Comparison of ENCODE assay signal across 1 cellular context in the genomic region with DNA sequence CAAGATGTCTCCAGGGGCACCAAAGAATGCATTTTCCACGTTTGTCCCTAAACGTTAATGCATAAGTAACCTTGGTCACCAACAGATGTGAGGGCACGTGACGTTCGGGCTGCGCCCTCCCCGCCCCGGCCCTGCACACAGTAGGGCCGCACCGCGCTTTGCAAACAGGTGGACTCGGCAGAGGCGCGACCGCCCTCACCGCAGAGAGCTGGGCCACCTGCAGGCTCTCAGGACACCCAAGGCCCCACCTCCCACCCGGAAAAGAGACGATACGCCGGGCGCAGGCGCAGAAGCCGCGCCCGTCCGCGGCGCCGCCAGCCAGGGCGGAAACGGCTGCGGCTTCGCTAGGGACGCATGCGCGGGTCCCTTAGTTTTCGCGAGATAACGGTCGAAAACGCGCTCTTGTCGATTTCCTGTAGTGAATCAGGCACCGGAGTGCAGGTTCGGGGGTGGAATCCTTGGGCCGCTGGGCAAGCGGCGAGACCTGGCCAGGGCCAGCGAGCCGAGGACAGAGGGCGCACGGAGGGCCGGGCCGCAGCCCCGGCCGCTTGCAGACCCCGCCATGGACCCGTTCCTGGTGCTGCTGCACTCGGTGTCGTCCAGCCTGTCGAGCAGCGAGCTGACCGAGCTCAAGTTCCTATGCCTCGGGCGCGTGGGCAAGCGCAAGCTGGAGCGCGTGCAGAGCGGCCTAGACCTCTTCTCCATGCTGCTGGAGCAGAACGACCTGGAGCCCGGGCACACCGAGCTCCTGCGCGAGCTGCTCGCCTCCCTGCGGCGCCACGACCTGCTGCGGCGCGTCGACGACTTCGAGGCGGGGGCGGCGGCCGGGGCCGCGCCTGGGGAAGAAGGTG.
A peak's percentile ranks its signal among the peaks of the same experiment; 100 is the strongest.
TF ChIP-seq lines count a peak whose summit lies in the region.

A gene with protein sequence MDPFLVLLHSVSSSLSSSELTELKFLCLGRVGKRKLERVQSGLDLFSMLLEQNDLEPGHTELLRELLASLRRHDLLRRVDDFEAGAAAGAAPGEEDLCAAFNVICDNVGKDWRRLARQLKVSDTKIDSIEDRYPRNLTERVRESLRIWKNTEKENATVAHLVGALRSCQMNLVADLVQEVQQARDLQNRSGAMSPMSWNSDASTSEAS (plus strand): TSS at position 399 of the 851 bp plus-strand sequence. CDS start 164 bp downstream, at position 563.

TF ChIP-seq in HepG2, 621 proteins besides CTCF, POLR2A, EP300 and RAD21 (continued from another document and continues in another):
- TF ChIP-seq, protein P1, sequence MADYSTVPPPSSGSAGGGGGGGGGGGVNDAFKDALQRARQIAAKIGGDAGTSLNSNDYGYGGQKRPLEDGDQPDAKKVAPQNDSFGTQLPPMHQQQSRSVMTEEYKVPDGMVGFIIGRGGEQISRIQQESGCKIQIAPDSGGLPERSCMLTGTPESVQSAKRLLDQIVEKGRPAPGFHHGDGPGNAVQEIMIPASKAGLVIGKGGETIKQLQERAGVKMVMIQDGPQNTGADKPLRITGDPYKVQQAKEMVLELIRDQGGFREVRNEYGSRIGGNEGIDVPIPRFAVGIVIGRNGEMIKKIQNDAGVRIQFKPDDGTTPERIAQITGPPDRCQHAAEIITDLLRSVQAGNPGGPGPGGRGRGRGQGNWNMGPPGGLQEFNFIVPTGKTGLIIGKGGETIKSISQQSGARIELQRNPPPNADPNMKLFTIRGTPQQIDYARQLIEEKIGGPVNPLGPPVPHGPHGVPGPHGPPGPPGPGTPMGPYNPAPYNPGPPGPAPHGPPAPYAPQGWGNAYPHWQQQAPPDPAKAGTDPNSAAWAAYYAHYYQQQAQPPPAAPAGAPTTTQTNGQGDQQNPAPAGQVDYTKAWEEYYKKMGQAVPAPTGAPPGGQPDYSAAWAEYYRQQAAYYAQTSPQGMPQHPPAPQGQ (CRISPR knock-in tag; IDR thresholded peaks at IDR 0.05; ENCODE audit: borderline replicate concordance), result no peak
- peak; percentile 39 for TF ChIP-seq RXRA (CRISPR knock-in tag; IDR thresholded peaks at IDR 0.05)
- peak; percentile 88; the same call in 1 of the 2 replicates for TF ChIP-seq ZNF572 (CRISPR knock-in tag; IDR thresholded peaks at IDR 0.05)
- 0 out of 2 replicates have a peak, but pooled peaks have one; percentile 27 for TF ChIP-seq ZSCAN12 (CRISPR knock-in tag; IDR thresholded peaks at IDR 0.05)
- TF ChIP-seq ZFX (CRISPR knock-in tag; IDR thresholded peaks at IDR 0.05; ENCODE audit: low read depth), result peak; percentile 76
- peak; percentile 63; the same call in 1 of the 2 replicates for TF ChIP-seq CAMTA2 (CRISPR knock-in tag; IDR thresholded peaks at IDR 0.05; ENCODE audit: borderline replicate concordance)
- TF ChIP-seq ASH2L (IDR thresholded peaks at IDR 0.05; ENCODE audit: insufficient read length, low read depth, low read length), result peak; percentile 81
- TF ChIP-seq ZNF780A (CRISPR knock-in tag; IDR thresholded peaks at IDR 0.05), result no peak
- TF ChIP-seq, protein P2, sequence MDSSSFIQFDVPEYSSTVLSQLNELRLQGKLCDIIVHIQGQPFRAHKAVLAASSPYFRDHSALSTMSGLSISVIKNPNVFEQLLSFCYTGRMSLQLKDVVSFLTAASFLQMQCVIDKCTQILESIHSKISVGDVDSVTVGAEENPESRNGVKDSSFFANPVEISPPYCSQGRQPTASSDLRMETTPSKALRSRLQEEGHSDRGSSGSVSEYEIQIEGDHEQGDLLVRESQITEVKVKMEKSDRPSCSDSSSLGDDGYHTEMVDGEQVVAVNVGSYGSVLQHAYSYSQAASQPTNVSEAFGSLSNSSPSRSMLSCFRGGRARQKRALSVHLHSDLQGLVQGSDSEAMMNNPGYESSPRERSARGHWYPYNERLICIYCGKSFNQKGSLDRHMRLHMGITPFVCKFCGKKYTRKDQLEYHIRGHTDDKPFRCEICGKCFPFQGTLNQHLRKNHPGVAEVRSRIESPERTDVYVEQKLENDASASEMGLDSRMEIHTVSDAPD (CRISPR knock-in tag; IDR thresholded peaks at IDR 0.05), result peak; percentile 53; the same call in 1 of the 2 replicates
- TF ChIP-seq, protein P3, sequence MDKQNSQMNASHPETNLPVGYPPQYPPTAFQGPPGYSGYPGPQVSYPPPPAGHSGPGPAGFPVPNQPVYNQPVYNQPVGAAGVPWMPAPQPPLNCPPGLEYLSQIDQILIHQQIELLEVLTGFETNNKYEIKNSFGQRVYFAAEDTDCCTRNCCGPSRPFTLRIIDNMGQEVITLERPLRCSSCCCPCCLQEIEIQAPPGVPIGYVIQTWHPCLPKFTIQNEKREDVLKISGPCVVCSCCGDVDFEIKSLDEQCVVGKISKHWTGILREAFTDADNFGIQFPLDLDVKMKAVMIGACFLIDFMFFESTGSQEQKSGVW (CRISPR knock-in tag; IDR thresholded peaks at IDR 0.05; ENCODE audit: borderline replicate concordance), result 0 out of 2 replicates have a peak, but pooled peaks have one; percentile 25
- TF ChIP-seq, protein P4, sequence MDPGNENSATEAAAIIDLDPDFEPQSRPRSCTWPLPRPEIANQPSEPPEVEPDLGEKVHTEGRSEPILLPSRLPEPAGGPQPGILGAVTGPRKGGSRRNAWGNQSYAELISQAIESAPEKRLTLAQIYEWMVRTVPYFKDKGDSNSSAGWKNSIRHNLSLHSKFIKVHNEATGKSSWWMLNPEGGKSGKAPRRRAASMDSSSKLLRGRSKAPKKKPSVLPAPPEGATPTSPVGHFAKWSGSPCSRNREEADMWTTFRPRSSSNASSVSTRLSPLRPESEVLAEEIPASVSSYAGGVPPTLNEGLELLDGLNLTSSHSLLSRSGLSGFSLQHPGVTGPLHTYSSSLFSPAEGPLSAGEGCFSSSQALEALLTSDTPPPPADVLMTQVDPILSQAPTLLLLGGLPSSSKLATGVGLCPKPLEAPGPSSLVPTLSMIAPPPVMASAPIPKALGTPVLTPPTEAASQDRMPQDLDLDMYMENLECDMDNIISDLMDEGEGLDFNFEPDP (CRISPR knock-in tag; conservative IDR thresholded peaks at IDR 0.05), result no peak
- no peak for TF ChIP-seq CREB1 (IDR thresholded peaks at IDR 0.05)
- TF ChIP-seq CREB1 (CRISPR knock-in tag; IDR thresholded peaks at IDR 0.05), result peak; percentile 49; the same call in 1 of the 2 replicates
- TF ChIP-seq ZNF432 (CRISPR knock-in tag; IDR thresholded peaks at IDR 0.05; ENCODE audit: borderline replicate concordance), result no peak
- no peak for TF ChIP-seq ZNF235 (CRISPR knock-in tag; IDR thresholded peaks at IDR 0.05; ENCODE audit: borderline replicate concordance)
- peak; percentile 88 for TF ChIP-seq POLR2AphosphoS5 (IDR thresholded peaks at IDR 0.05; ENCODE audit: low read depth, low read length)
- no peak for TF ChIP-seq SP5 (CRISPR knock-in tag; IDR thresholded peaks at IDR 0.05; ENCODE audit: borderline replicate concordance, low read depth)
- no peak for TF ChIP-seq BCL6 (CRISPR knock-in tag; IDR thresholded peaks at IDR 0.05)
- TF ChIP-seq ZSCAN20 (CRISPR knock-in tag; IDR thresholded peaks at IDR 0.05; ENCODE audit: borderline replicate concordance), result no peak
- no peak for TF ChIP-seq MBNL3 (CRISPR knock-in tag; conservative IDR thresholded peaks at IDR 0.05)
- TF ChIP-seq, protein P5, sequence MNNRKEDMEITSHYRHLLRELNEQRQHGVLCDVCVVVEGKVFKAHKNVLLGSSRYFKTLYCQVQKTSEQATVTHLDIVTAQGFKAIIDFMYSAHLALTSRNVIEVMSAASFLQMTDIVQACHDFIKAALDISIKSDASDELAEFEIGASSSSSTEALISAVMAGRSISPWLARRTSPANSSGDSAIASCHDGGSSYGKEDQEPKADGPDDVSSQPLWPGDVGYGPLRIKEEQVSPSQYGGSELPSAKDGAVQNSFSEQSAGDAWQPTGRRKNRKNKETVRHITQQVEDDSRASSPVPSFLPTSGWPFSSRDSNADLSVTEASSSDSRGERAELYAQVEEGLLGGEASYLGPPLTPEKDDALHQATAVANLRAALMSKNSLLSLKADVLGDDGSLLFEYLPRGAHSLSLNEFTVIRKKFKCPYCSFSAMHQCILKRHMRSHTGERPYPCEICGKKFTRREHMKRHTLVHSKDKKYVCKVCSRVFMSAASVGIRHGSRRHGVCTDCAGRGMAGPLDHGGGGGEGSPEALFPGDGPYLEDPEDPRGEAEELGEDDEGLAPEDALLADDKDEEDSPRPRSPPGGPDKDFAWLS (CRISPR knock-in tag; IDR thresholded peaks at IDR 0.05; ENCODE audit: borderline replicate concordance), result no peak
- no peak for TF ChIP-seq ZNF224 (CRISPR knock-in tag; IDR thresholded peaks at IDR 0.05)
- TF ChIP-seq ZNF225 (CRISPR knock-in tag; IDR thresholded peaks at IDR 0.05), result no peak
- TF ChIP-seq STAG1 (CRISPR knock-in tag; IDR thresholded peaks at IDR 0.05), result no peak
- TF ChIP-seq ZKSCAN1 (IDR thresholded peaks at IDR 0.05; ENCODE audit: low read length), result peak; percentile 99
- TF ChIP-seq, protein P6, sequence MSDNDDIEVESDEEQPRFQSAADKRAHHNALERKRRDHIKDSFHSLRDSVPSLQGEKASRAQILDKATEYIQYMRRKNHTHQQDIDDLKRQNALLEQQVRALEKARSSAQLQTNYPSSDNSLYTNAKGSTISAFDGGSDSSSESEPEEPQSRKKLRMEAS (IDR thresholded peaks at IDR 0.05), result peak; percentile 63; the same call in 1 of the 2 replicates
- TF ChIP-seq ZEB1 (IDR thresholded peaks at IDR 0.05; ENCODE audit: insufficient replicate concordance, low read depth), result peak; percentile 51
- no peak for TF ChIP-seq JUN (CRISPR knock-in tag; IDR thresholded peaks at IDR 0.05)
- no peak for TF ChIP-seq ZNF207 (IDR thresholded peaks at IDR 0.05; ENCODE audit: borderline replicate concordance)
- TF ChIP-seq, protein P7, sequence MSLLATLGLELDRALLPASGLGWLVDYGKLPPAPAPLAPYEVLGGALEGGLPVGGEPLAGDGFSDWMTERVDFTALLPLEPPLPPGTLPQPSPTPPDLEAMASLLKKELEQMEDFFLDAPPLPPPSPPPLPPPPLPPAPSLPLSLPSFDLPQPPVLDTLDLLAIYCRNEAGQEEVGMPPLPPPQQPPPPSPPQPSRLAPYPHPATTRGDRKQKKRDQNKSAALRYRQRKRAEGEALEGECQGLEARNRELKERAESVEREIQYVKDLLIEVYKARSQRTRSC (CRISPR knock-in tag; IDR thresholded peaks at IDR 0.05; ENCODE audit: low read depth), result no peak
- no peak for TF ChIP-seq KLF11 (CRISPR knock-in tag; IDR thresholded peaks at IDR 0.05)
- TF ChIP-seq, protein P8, sequence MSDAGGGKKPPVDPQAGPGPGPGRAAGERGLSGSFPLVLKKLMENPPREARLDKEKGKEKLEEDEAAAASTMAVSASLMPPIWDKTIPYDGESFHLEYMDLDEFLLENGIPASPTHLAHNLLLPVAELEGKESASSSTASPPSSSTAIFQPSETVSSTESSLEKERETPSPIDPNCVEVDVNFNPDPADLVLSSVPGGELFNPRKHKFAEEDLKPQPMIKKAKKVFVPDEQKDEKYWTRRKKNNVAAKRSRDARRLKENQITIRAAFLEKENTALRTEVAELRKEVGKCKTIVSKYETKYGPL (CRISPR knock-in tag; IDR thresholded peaks at IDR 0.05), result peak; percentile 80; the same call in 1 of the 2 replicates
- TF ChIP-seq ZNF672 (CRISPR knock-in tag; IDR thresholded peaks at IDR 0.05), result no peak
- no peak for TF ChIP-seq NFE2 (CRISPR knock-in tag; IDR thresholded peaks at IDR 0.05)
- peak; percentile 73; the same call in 1 of the 2 replicates for TF ChIP-seq SIN3A (IDR thresholded peaks at IDR 0.05; ENCODE audit: borderline replicate concordance, low read depth, low read length)
- TF ChIP-seq ZNF558 (CRISPR knock-in tag; IDR thresholded peaks at IDR 0.05; ENCODE audit: borderline replicate concordance), result 0 out of 2 replicates have a peak, but pooled peaks have one; percentile 57
- TF ChIP-seq RFXAP (CRISPR knock-in tag; IDR thresholded peaks at IDR 0.05; ENCODE audit: borderline replicate concordance), result no peak; the same call in 1 of the 2 replicates
- TF ChIP-seq SMYD3 (CRISPR knock-in tag; IDR thresholded peaks at IDR 0.05), result no peak
- TF ChIP-seq ZBTB3 (CRISPR knock-in tag; IDR thresholded peaks at IDR 0.05; ENCODE audit: borderline replicate concordance, low read depth), result no peak
- TF ChIP-seq PAX8 (CRISPR knock-in tag; IDR thresholded peaks at IDR 0.05; ENCODE audit: borderline replicate concordance), result no peak
- no peak for TF ChIP-seq SIX1 (CRISPR knock-in tag; IDR thresholded peaks at IDR 0.05; ENCODE audit: borderline replicate concordance)
- no peak for TF ChIP-seq HNRNPK (IDR thresholded peaks at IDR 0.05; ENCODE audit: low read depth, low read length, poor library complexity, severe bottlenecking)
- TF ChIP-seq ZNF530 (CRISPR knock-in tag; IDR thresholded peaks at IDR 0.05; ENCODE audit: low read depth), result no peak
- no peak for TF ChIP-seq HOXA7 (CRISPR knock-in tag; IDR thresholded peaks at IDR 0.05)
- TF ChIP-seq, protein P9, sequence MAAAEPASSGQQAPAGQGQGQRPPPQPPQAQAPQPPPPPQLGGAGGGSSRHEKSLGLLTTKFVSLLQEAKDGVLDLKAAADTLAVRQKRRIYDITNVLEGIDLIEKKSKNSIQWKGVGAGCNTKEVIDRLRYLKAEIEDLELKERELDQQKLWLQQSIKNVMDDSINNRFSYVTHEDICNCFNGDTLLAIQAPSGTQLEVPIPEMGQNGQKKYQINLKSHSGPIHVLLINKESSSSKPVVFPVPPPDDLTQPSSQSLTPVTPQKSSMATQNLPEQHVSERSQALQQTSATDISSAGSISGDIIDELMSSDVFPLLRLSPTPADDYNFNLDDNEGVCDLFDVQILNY (CRISPR knock-in tag; conservative IDR thresholded peaks at IDR 0.05), result no peak
- TF ChIP-seq CREM (IDR thresholded peaks at IDR 0.05), result peak; percentile 11; the same call in 1 of the 2 replicates
- TF ChIP-seq CREM (CRISPR knock-in tag; IDR thresholded peaks at IDR 0.05), result no peak
- TF ChIP-seq ATAD3A (CRISPR knock-in tag; IDR thresholded peaks at IDR 0.05), result no peak
- no peak for TF ChIP-seq HMGA1 (CRISPR knock-in tag; conservative IDR thresholded peaks at IDR 0.05)
- peak; percentile 85 for TF ChIP-seq PHF20 (CRISPR knock-in tag; IDR thresholded peaks at IDR 0.05)
- TF ChIP-seq ZNF510 (CRISPR knock-in tag; IDR thresholded peaks at IDR 0.05; ENCODE audit: low read depth), result 0 out of 2 replicates have a peak, but pooled peaks have one; percentile 51
- TF ChIP-seq TGIF2 (CRISPR knock-in tag; IDR thresholded peaks at IDR 0.05), result peak; percentile 74; the same call in 1 of the 2 replicates
- peak; percentile 36; the same call in 1 of the 2 replicates for TF ChIP-seq FOXA3 (CRISPR knock-in tag; IDR thresholded peaks at IDR 0.05)
- TF ChIP-seq, protein P10, sequence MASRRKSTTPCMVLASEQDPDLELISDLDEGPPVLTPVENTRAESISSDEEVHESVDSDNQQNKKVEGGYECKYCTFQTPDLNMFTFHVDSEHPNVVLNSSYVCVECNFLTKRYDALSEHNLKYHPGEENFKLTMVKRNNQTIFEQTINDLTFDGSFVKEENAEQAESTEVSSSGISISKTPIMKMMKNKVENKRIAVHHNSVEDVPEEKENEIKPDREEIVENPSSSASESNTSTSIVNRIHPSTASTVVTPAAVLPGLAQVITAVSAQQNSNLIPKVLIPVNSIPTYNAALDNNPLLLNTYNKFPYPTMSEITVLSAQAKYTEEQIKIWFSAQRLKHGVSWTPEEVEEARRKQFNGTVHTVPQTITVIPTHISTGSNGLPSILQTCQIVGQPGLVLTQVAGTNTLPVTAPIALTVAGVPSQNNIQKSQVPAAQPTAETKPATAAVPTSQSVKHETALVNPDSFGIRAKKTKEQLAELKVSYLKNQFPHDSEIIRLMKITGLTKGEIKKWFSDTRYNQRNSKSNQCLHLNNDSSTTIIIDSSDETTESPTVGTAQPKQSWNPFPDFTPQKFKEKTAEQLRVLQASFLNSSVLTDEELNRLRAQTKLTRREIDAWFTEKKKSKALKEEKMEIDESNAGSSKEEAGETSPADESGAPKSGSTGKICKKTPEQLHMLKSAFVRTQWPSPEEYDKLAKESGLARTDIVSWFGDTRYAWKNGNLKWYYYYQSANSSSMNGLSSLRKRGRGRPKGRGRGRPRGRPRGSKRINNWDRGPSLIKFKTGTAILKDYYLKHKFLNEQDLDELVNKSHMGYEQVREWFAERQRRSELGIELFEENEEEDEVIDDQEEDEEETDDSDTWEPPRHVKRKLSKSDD (CRISPR knock-in tag; IDR thresholded peaks at IDR 0.05; ENCODE audit: low read depth), result no peak
- no peak for TF ChIP-seq IRF2 (CRISPR knock-in tag; IDR thresholded peaks at IDR 0.05)
- no peak for TF ChIP-seq MAFF (IDR thresholded peaks at IDR 0.05; ENCODE audit: low read depth, low read length)
